ENCODE assay signal across 7 cellular contexts in the genomic region with DNA sequence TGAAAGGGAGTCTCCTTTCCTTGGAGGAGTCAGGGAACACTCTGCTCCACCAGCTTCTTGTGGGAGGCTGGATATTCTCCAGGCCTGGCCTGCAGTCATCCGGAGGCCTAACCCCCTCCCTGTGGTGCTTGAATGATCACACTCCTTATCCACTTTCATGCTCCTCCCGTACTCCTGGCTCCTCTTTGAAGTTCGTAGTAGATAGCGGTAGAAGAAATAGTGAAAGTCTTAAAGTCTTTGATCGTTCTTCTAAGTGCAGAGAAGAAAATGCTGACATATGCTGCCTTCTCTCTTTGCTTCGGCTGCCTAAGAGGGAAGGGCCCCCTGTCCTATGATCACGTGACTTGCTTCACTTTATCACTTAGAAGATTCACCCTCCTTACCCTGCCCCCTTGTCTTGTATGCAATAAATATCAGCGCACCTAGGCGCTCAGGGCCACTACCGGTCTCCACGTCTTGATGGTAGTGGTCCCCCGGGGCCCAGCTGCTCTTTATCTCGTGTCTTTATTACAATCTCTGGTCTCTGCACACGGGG. TPM values are rescaled to one million over a fixed set of nuclear protein-coding genes. Genes with fewer than 3 reads are reported as not detected.
DNase-seq lines count a peak whose midpoint lies in the region; ATAC-seq lines count a peak whose summit lies in the region.
"Not testable (repeated sequence)": the region's sequence is repeated elsewhere in the genome, so short reads cannot be mapped to it uniquely, and the experiment has no call there.
"Had no signal": no experiment of that assay in that cellular context is flagged by ENCODE, and none has a peak within 500 bp of the region (broad histone marks: within the 10 kb centered on the region; RNA-seq: fewer than 3 reads in every experiment).

No MANE protein-coding gene starts in this region.

- peak overlapping the region; percentile 87 to 91 for H3K4me3 Mint-ChIP-seq in activated T-cell treated with anti-CD3 and anti-CD28 coated beads, Interleukin-2, amount 50 U/mL, for 72 hours
- H3K4me3 Mint-ChIP-seq in effector memory CD8-positive, alpha-beta T cell = peak overlapping the region; percentile 29 to 88
- H3K4me3 Mint-ChIP-seq in memory B cell = peak overlapping the region; percentile 50
- H3K4me3 Mint-ChIP-seq in stimulated activated naive CD8-positive, alpha-beta T cell treated with anti-CD3 and anti-CD28 coated beads, Interleukin-15, Interleukin-2, amounts not matched to agents 100 ng/mL and 50 ng/mL, for 24 hours = peak overlapping the region; percentile 79

- peaks cover 34% of the 10 kb centered on the region for H3K4me1 Mint-ChIP-seq in activated T-cell treated with anti-CD3 and anti-CD28 coated beads, Interleukin-2, amount 50 U/mL, for 72 hours (ENCODE audit: low read depth)
- peaks cover 18 to 28% of the 10 kb centered on the region in 2 donors for H3K4me1 Mint-ChIP-seq in effector memory CD8-positive, alpha-beta T cell (ENCODE audit: low read depth in 2 of 2)
- H3K4me1 Mint-ChIP-seq in memory B cell = peaks cover 21% of the 10 kb centered on the region
- H3K4me1 Mint-ChIP-seq in stimulated activated naive CD8-positive, alpha-beta T cell treated with anti-CD3 and anti-CD28 coated beads, Interleukin-15, Interleukin-2, amounts not matched to agents 100 ng/mL and 50 ng/mL, for 24 hours (ENCODE audit: low read depth) = peaks cover 36% of the 10 kb centered on the region

- DNase-seq in G401 (ENCODE audit: low spot score) (peak; percentile 18), OCI-M1 (lab: John Stamatoyannopoulos, UW) (peak; percentile 64)
- not testable (repeated sequence) for DNase-seq in activated T-cell treated with anti-CD3 and anti-CD28 coated beads, Interleukin-2, amount 50 U/mL, for 72 hours; effector memory CD8-positive, alpha-beta T cell; memory B cell (ENCODE audit: low spot score in 2 of 2)

- peaks cover 13% of the 10 kb centered on the region for H3K27me3 Mint-ChIP-seq in activated T-cell treated with anti-CD3 and anti-CD28 coated beads, Interleukin-2, amount 50 U/mL, for 72 hours (ENCODE audit: low read depth)
- H3K27me3 Mint-ChIP-seq in effector memory CD8-positive, alpha-beta T cell = peaks cover 0 to 16% of the 10 kb centered on the region in 2 donors
- H3K27me3 Mint-ChIP-seq in memory B cell = not testable (repeated sequence)
- H3K27me3 Mint-ChIP-seq in stimulated activated naive CD8-positive, alpha-beta T cell treated with anti-CD3 and anti-CD28 coated beads, Interleukin-15, Interleukin-2, amounts not matched to agents 100 ng/mL and 50 ng/mL, for 24 hours = peaks cover 12% of the 10 kb centered on the region

- in situ Hi-C loops in G401 (cut with HindIII; ENCODE audit: low sequenced_read_pairs) = not testable (repeated sequence)

- H3K27ac Mint-ChIP-seq in activated T-cell treated with anti-CD3 and anti-CD28 coated beads, Interleukin-2, amount 50 U/mL, for 72 hours; effector memory CD8-positive, alpha-beta T cell; memory B cell; stimulated activated naive CD8-positive, alpha-beta T cell treated with anti-CD3 and anti-CD28 coated beads, Interleukin-15, Interleukin-2, amounts not matched to agents 100 ng/mL and 50 ng/mL, for 24 hours: not testable (repeated sequence)

- not testable (repeated sequence) for ATAC-seq in activated T-cell treated with anti-CD3 and anti-CD28 coated beads, Interleukin-2, amount 50 U/mL, for 72 hours (replicated peaks in 1 of 2); effector memory CD8-positive, alpha-beta T cell (replicated peaks); memory B cell (ENCODE audit: low read depth)

- not testable (repeated sequence) for H3K36me3 Mint-ChIP-seq in activated T-cell treated with anti-CD3 and anti-CD28 coated beads, Interleukin-2, amount 50 U/mL, for 72 hours (ENCODE audit: insufficient read depth in 2 of 2); memory B cell; stimulated activated naive CD8-positive, alpha-beta T cell treated with anti-CD3 and anti-CD28 coated beads, Interleukin-15, Interleukin-2, amounts not matched to agents 100 ng/mL and 50 ng/mL, for 24 hours (ENCODE audit: low read depth)
- H3K36me3 Mint-ChIP-seq in effector memory CD8-positive, alpha-beta T cell (ENCODE audit: insufficient read depth) = peaks cover 20% of the 10 kb centered on the region

- H3K9me3 Mint-ChIP-seq in activated T-cell treated with anti-CD3 and anti-CD28 coated beads, Interleukin-2, amount 50 U/mL, for 72 hours; effector memory CD8-positive, alpha-beta T cell; memory B cell; stimulated activated naive CD8-positive, alpha-beta T cell treated with anti-CD3 and anti-CD28 coated beads, Interleukin-15, Interleukin-2, amounts not matched to agents 100 ng/mL and 50 ng/mL, for 24 hours: not testable (repeated sequence)

RNA-seq across cellular contexts. Expression of a gene that starts 2.2 kb away (rescaled TPM):
- total RNA-seq in G401 (2014; rRNA removed; shearing (Covaris generic)) = 34.8 and 39.3 TPM in 2 replicates
- 10 to 100 TPM; 29.7 to 31.0 TPM for total RNA-seq in activated T-cell treated with anti-CD3 and anti-CD28 coated beads, Interleukin-2, amount 50 U/mL, for 72 hours

RNA-seq across cellular contexts. Expression of a gene that starts 13.3 kb away (rescaled TPM):
- total RNA-seq in G401 (2014; rRNA removed; shearing (Covaris generic)) = 43.1 and 107 TPM in 2 replicates
- 10 to 100 TPM; 13.5 to 14.2 TPM for total RNA-seq in activated T-cell treated with anti-CD3 and anti-CD28 coated beads, Interleukin-2, amount 50 U/mL, for 72 hours

RNA-seq across cellular contexts. Expression of a gene that starts 13.6 kb away (rescaled TPM):
- 2.0 and 2.1 TPM in 2 replicates for total RNA-seq in G401 (2014; rRNA removed; shearing (Covaris generic))
- total RNA-seq in activated T-cell treated with anti-CD3 and anti-CD28 coated beads, Interleukin-2, amount 50 U/mL, for 72 hours = 1 to 10 TPM; 3.1 to 5.5 TPM

RNA-seq across cellular contexts. Expression of a gene that starts 36.8 kb away (rescaled TPM):
- 0.03 and 1.0 TPM in 2 replicates for total RNA-seq in G401 (2014; rRNA removed; shearing (Covaris generic))
- total RNA-seq in activated T-cell treated with anti-CD3 and anti-CD28 coated beads, Interleukin-2, amount 50 U/mL, for 72 hours = 1 to 10 TPM; 1.2 to 3.1 TPM
- total RNA-seq: ascending aorta had no signal

RNA-seq across cellular contexts. Expression of a gene that starts 38.7 kb away (rescaled TPM):
- 51.7 and 60.1 TPM in 2 replicates for total RNA-seq in G401 (2014; rRNA removed; shearing (Covaris generic))
- total RNA-seq in activated T-cell treated with anti-CD3 and anti-CD28 coated beads, Interleukin-2, amount 50 U/mL, for 72 hours = 10 to 100 TPM; 28.8 to 40.1 TPM
